8 cellular contexts compared by ENCODE assay signal in genomic region chrX:134144231-134144630, GRCh38.
DNase-seq lines count a peak whose midpoint lies in the region; ATAC-seq and TF ChIP-seq lines count a peak whose summit lies in the region.

No MANE protein-coding gene starts in this region.

- DNase-seq in NCI-H748 (lab: John Stamatoyannopoulos, UW; ENCODE audit: unreplicated experiment) (peak; percentile 13), NCI-H748 treated with DMSO at 0.1 percent for 48 hours (lab: John Stamatoyannopoulos, UW) (no peak), NCI-H1694 treated with DMSO at 0.1 percent for 48 hours (lab: John Stamatoyannopoulos, UW) (peak; percentile 13), fibroblast of mammary gland (ENCODE audit: low read depth) (peak; percentile 7), transverse colon (no peak)
- DNase-seq in stimulated activated naive CD4-positive, alpha-beta T cell (lab: John Stamatoyannopoulos, UW), result no peak
- DNase-seq in stimulated activated CD4-positive, alpha-beta T cell treated with anti-CD3 and anti-CD28 coated beads, Interleukin-2, amount 100 ng/mL, for 24 hours, result no peak

- no peak overlapping the region for H3K27ac ChIP-seq in transverse colon

- 22 to 29% methylated on average over 1 of the region's 1 CpG for WGBS in transverse colon (ENCODE audit: low coverage in 1 of 2), 2 donors

- no peaks in the 10 kb centered on the region for H3K36me3 ChIP-seq in transverse colon

- no peak for TF ChIP-seq POLR2A in transverse colon (IDR thresholded peaks at IDR 0.05)

- intact Hi-C loops in transverse colon (cut with DNase I; ENCODE audit: low total_unique reads), result no loop called here

- H3K27me3 ChIP-seq in transverse colon, result no peaks in the 10 kb centered on the region

- in situ Hi-C loops in transverse colon (cut with MboI; ENCODE audit: low pct_ligation_motif_present in 1 of 4, low pct_unique_long_range_greater_than_20kb in 1 of 4, low sequenced_read_pairs in 3 of 4), result no loop called here

- no peaks in the 10 kb centered on the region for H3K4me1 ChIP-seq in transverse colon

- TF ChIP-seq EP300 in transverse colon (IDR thresholded peaks at IDR 0.05; ENCODE audit: low read depth), result no peak

- no peak overlapping the region for H3K4me3 ChIP-seq in fibroblast of mammary gland (ENCODE audit: control insufficient read depth, low read depth, low read length)
- no peak overlapping the region for H3K4me3 ChIP-seq in transverse colon

- H3K9me3 ChIP-seq in transverse colon, result no peaks in the 10 kb centered on the region

- peak; percentile 39 for TF ChIP-seq CTCF in fibroblast of mammary gland (conservative IDR thresholded peaks at IDR 0.05; ENCODE audit: control insufficient read depth, insufficient read depth, low read depth, low read length)
- TF ChIP-seq CTCF in transverse colon (IDR thresholded peaks at IDR 0.05), result peak in 1 of 5 experiments; percentile 5

- peak; percentile 71 for ATAC-seq in GM21723 (IDR thresholded peaks at IDR 0.05; ENCODE audit: unreplicated experiment)

Comparison
In these comparisons a context has a peak if more than half of its experiments do, and no peak if none do; other contexts are left out.
1. DNase-seq: peak in NCI-H748 (single experiment), NCI-H1694 treated with DMSO at 0.1 percent for 48 hours (single experiment) and fibroblast of mammary gland (single experiment); none in NCI-H748 treated with DMSO at 0.1 percent for 48 hours (single experiment), transverse colon (single experiment), stimulated activated naive CD4-positive, alpha-beta T cell (0 of 6) and stimulated activated CD4-positive, alpha-beta T cell treated with anti-CD3 and anti-CD28 coated beads, Interleukin-2, amount 100 ng/mL, for 24 hours (0 of 2).